In the genomic region with DNA sequence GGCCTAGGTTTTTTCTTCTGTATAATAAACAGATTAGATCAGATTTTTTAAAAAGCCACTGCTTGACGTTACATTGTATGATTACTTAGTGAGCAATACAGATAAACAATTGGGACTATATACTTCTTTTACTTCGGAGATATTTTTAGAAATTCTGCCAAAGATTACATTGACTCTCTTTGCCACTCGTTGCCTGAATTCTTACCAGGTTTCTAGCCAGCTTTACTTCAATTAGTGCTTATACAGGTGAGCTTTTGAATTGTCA, we compare ENCODE assay signal across 2 cellular contexts.
TF ChIP-seq lines count a peak whose summit lies in the region.

No MANE protein-coding gene starts in this region.

TF ChIP-seq in SK-N-SH, 30 proteins besides CTCF, POLR2A, EP300 and RAD21 (continued from another document):
- TF ChIP-seq, protein P1, sequence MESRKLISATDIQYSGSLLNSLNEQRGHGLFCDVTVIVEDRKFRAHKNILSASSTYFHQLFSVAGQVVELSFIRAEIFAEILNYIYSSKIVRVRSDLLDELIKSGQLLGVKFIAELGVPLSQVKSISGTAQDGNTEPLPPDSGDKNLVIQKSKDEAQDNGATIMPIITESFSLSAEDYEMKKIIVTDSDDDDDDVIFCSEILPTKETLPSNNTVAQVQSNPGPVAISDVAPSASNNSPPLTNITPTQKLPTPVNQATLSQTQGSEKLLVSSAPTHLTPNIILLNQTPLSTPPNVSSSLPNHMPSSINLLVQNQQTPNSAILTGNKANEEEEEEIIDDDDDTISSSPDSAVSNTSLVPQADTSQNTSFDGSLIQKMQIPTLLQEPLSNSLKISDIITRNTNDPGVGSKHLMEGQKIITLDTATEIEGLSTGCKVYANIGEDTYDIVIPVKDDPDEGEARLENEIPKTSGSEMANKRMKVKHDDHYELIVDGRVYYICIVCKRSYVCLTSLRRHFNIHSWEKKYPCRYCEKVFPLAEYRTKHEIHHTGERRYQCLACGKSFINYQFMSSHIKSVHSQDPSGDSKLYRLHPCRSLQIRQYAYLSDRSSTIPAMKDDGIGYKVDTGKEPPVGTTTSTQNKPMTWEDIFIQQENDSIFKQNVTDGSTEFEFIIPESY (IDR thresholded peaks at IDR 0.05; ENCODE audit: borderline replicate concordance, low read depth) = no peak
- no peak for TF ChIP-seq SMC3 (IDR thresholded peaks at IDR 0.05; ENCODE audit: low read depth, low read length)
- TF ChIP-seq ELF1 (IDR thresholded peaks at IDR 0.05) = no peak
- no peak for TF ChIP-seq RFX5 (IDR thresholded peaks at IDR 0.05; ENCODE audit: low read length)
- no peak for TF ChIP-seq FOXM1 (IDR thresholded peaks at IDR 0.05; ENCODE audit: low read depth)
- no peak for TF ChIP-seq GATA2 (CRISPR knock-in tag; IDR thresholded peaks at IDR 0.05)
- no peak for TF ChIP-seq RCOR1 (IDR thresholded peaks at IDR 0.05; ENCODE audit: low read length)
- TF ChIP-seq TEAD4 (IDR thresholded peaks at IDR 0.05; ENCODE audit: borderline replicate concordance, insufficient read depth) = no peak
- no peak for TF ChIP-seq FOSL2 (IDR thresholded peaks at IDR 0.05; ENCODE audit: borderline replicate concordance, low read depth)
- no peak for TF ChIP-seq FOXJ3 (CRISPR knock-in tag; IDR thresholded peaks at IDR 0.05)
- no peak for TF ChIP-seq RXRA (IDR thresholded peaks at IDR 0.05; ENCODE audit: borderline replicate concordance, low read depth)
- TF ChIP-seq, protein P2, sequence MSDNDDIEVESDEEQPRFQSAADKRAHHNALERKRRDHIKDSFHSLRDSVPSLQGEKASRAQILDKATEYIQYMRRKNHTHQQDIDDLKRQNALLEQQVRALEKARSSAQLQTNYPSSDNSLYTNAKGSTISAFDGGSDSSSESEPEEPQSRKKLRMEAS (IDR thresholded peaks at IDR 0.05; ENCODE audit: low read depth) = no peak

TF ChIP-seq in SK-N-SH treated with all-trans-retinoic acid at 6 μM for 48 hours, 23 proteins besides CTCF, POLR2A, EP300 and RAD21 (continued from another document):
- TF ChIP-seq ZNF70 (CRISPR knock-in tag; IDR thresholded peaks at IDR 0.05) = no peak
- TF ChIP-seq ARNTL (CRISPR knock-in tag; IDR thresholded peaks at IDR 0.05; ENCODE audit: borderline replicate concordance, low read depth) = no peak
- TF ChIP-seq TOX (CRISPR knock-in tag; IDR thresholded peaks at IDR 0.05; ENCODE audit: borderline replicate concordance) = no peak
- TF ChIP-seq, protein P3, sequence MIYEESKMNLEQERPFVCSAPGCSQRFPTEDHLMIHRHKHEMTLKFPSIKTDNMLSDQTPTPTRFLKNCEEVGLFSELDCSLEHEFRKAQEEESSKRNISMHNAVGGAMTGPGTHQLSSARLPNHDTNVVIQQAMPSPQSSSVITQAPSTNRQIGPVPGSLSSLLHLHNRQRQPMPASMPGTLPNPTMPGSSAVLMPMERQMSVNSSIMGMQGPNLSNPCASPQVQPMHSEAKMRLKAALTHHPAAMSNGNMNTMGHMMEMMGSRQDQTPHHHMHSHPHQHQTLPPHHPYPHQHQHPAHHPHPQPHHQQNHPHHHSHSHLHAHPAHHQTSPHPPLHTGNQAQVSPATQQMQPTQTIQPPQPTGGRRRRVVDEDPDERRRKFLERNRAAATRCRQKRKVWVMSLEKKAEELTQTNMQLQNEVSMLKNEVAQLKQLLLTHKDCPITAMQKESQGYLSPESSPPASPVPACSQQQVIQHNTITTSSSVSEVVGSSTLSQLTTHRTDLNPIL (CRISPR knock-in tag; IDR thresholded peaks at IDR 0.05; ENCODE audit: low read depth) = no peak
- no peak for TF ChIP-seq ISL1 (CRISPR knock-in tag; IDR thresholded peaks at IDR 0.05)
